Comparison of ENCODE assay signal across 11 cellular contexts in genomic region chr20:3808544-3808943, GRCh38. TPM values are rescaled to one million over a fixed set of nuclear protein-coding genes. Genes with fewer than 3 reads are reported as not detected.
A peak's percentile ranks its signal among the peaks of the same experiment; 100 is the strongest.
DNase-seq lines count a peak whose midpoint lies in the region; FAIRE-seq and TF ChIP-seq lines count a peak whose summit lies in the region.
"Had no signal": no experiment of that assay in that cellular context is flagged by ENCODE, and none has a peak within 500 bp of the region (broad histone marks: within the 10 kb centered on the region; RNA-seq: fewer than 3 reads in every experiment).

No MANE protein-coding gene starts in this region.

- TF ChIP-seq CTCF in type B pancreatic cell (conservative IDR thresholded peaks at IDR 0.05): no peak
- no peak for TF ChIP-seq CTCF in GM10248 (IDR thresholded peaks at IDR 0.05; ENCODE audit: control extremely low read depth, extremely low read depth, low read depth, missing control alignments)

- CTCF ChIA-PET in GM10248 (lab: Yijun Ruan, JAX): no interaction called here

- DNase-seq in T-helper 2 cell treated with Interferon-gamma antibody and Interleukin-4, amounts not matched to agents 5 μg/mL and 100 μg/mL, for 36 hours (ENCODE audit: low spot score): no peak
- DNase-seq in T-helper 2 cell (no peak), type B pancreatic cell (ENCODE audit: extremely low spot score, unreplicated experiment) (no peak), GM12891 (ENCODE audit: insufficient read length, low spot score) (no peak), GM10248 (ENCODE audit: extremely low spot score) (no peak), 8988T (no peak)
- DNase-seq: glutamatergic neuron had no signal

- peak overlapping the region; percentile 31 for H3K27ac Mint-ChIP-seq in T-helper 2 cell treated with Interferon-gamma antibody and Interleukin-4, amounts not matched to agents 5 μg/mL and 100 μg/mL, for 36 hours
- peak overlapping the region; percentile 84 for H3K27ac Mint-ChIP-seq in dendritic cell treated with granulocyte-macrophage colony-stimulating factor and Interleukin-4, amounts not matched to agents 40 ng/mL and 50 ng/mL, for 4 days
- H3K27ac Mint-ChIP-seq in type B pancreatic cell: peak overlapping the region; percentile 79
- H3K27ac Mint-ChIP-seq: T-helper 1 cell treated with Interleukin-12 subunit alpha and Interleukin-12 subunit beta and Interleukin-4 antibody, amounts not matched to agents 30 μg/mL and 1 μg/mL, for 36 hours had no signal

- peaks cover 52% of the 10 kb centered on the region for H3K36me3 Mint-ChIP-seq in T-helper 2 cell treated with Interferon-gamma antibody and Interleukin-4, amounts not matched to agents 5 μg/mL and 100 μg/mL, for 36 hours (ENCODE audit: low read depth)
- H3K36me3 Mint-ChIP-seq in dendritic cell treated with granulocyte-macrophage colony-stimulating factor and Interleukin-4, amounts not matched to agents 40 ng/mL and 50 ng/mL, for 4 days (ENCODE audit: low read depth): peaks cover 35% of the 10 kb centered on the region
- H3K36me3 Mint-ChIP-seq in type B pancreatic cell: peaks cover 15% of the 10 kb centered on the region

- peaks cover 9 to 17% of the 10 kb centered on the region in 2 donors for H3K36me3 ChIP-seq in muscle layer of duodenum (ENCODE audit: control insufficient read depth in 1 of 2, insufficient read depth in 2 of 2, low read length in 2 of 2)

- H3K9me3 ChIP-seq in muscle layer of duodenum (ENCODE audit: control insufficient read depth in 1 of 2, low read length in 2 of 2): no peaks in the 10 kb centered on the region

- H3K27me3 Mint-ChIP-seq in T-helper 2 cell treated with Interferon-gamma antibody and Interleukin-4, amounts not matched to agents 5 μg/mL and 100 μg/mL, for 36 hours (ENCODE audit: low read depth): no peaks in the 10 kb centered on the region
- H3K27me3 Mint-ChIP-seq in dendritic cell treated with granulocyte-macrophage colony-stimulating factor and Interleukin-4, amounts not matched to agents 40 ng/mL and 50 ng/mL, for 4 days: no peaks in the 10 kb centered on the region
- no peaks in the 10 kb centered on the region for H3K27me3 Mint-ChIP-seq in type B pancreatic cell

- no peak overlapping the region for H3K4me3 Mint-ChIP-seq in T-helper 2 cell treated with Interferon-gamma antibody and Interleukin-4, amounts not matched to agents 5 μg/mL and 100 μg/mL, for 36 hours
- peak overlapping the region; percentile 66 for H3K4me3 Mint-ChIP-seq in dendritic cell treated with granulocyte-macrophage colony-stimulating factor and Interleukin-4, amounts not matched to agents 40 ng/mL and 50 ng/mL, for 4 days
- H3K4me3 Mint-ChIP-seq in type B pancreatic cell: no peak overlapping the region
- H3K4me3 Mint-ChIP-seq: neural crest cell; T-helper 1 cell treated with Interleukin-12 subunit alpha and Interleukin-12 subunit beta and Interleukin-4 antibody, amounts not matched to agents 30 μg/mL and 1 μg/mL, for 36 hours had no signal

- no peak for FAIRE-seq in GM12891 (lab: Jason Lieb, UNC)

- H3K4me3 ChIP-seq in muscle layer of duodenum (ENCODE audit: low read depth in 1 of 2, low read length in 2 of 2): peak overlapping the region; percentile 31 to 38

- no peaks in the 10 kb centered on the region for H3K27me3 ChIP-seq in muscle layer of duodenum (ENCODE audit: low read depth, low read length)

- peak overlapping the region; percentile 96 for H3K27ac ChIP-seq in muscle layer of duodenum (ENCODE audit: low read length)

- POLR2A ChIA-PET in GM10248 (lab: Yijun Ruan, JAX): no interaction called here

- peaks cover 26 to 50% of the 10 kb centered on the region in 2 donors for H3K4me1 ChIP-seq in muscle layer of duodenum (ENCODE audit: control insufficient read depth in 1 of 2, insufficient read depth in 2 of 2, low read length in 2 of 2)

- no peak for TF ChIP-seq POLR2A in GM12891 (IDR thresholded peaks at IDR 0.05; ENCODE audit: low read depth, low read length)

- H3K9me3 Mint-ChIP-seq in T-helper 2 cell treated with Interferon-gamma antibody and Interleukin-4, amounts not matched to agents 5 μg/mL and 100 μg/mL, for 36 hours: no peaks in the 10 kb centered on the region
- no peaks in the 10 kb centered on the region for H3K9me3 Mint-ChIP-seq in dendritic cell treated with granulocyte-macrophage colony-stimulating factor and Interleukin-4, amounts not matched to agents 40 ng/mL and 50 ng/mL, for 4 days
- H3K9me3 Mint-ChIP-seq in type B pancreatic cell: no peaks in the 10 kb centered on the region
- H3K9me3 Mint-ChIP-seq: neural crest cell; T-helper 1 cell treated with Interleukin-12 subunit alpha and Interleukin-12 subunit beta and Interleukin-4 antibody, amounts not matched to agents 30 μg/mL and 1 μg/mL, for 36 hours had no signal

- intact Hi-C loops in dendritic cell treated with granulocyte-macrophage colony-stimulating factor and Interleukin-4, amounts not matched to agents 40 ng/mL and 50 ng/mL, for 4 days (cut with micrococcal nuclease): no loop called here

- peaks cover 64% of the 10 kb centered on the region for H3K4me1 Mint-ChIP-seq in T-helper 2 cell treated with Interferon-gamma antibody and Interleukin-4, amounts not matched to agents 5 μg/mL and 100 μg/mL, for 36 hours (ENCODE audit: low read depth)
- peaks cover 85% of the 10 kb centered on the region for H3K4me1 Mint-ChIP-seq in dendritic cell treated with granulocyte-macrophage colony-stimulating factor and Interleukin-4, amounts not matched to agents 40 ng/mL and 50 ng/mL, for 4 days (ENCODE audit: low read depth)
- peaks cover 42% of the 10 kb centered on the region for H3K4me1 Mint-ChIP-seq in type B pancreatic cell (ENCODE audit: unreplicated experiment)

TF ChIP-seq in GM12891, 5 proteins besides CTCF, POLR2A, EP300 and RAD21:
- no peak for TF ChIP-seq SPI1 (IDR thresholded peaks at IDR 0.05; ENCODE audit: low read depth, low read length)
- TF ChIP-seq PAX5 (IDR thresholded peaks at IDR 0.05; ENCODE audit: insufficient read depth, low read length, severe bottlenecking): no peak
- TF ChIP-seq POU2F2 (IDR thresholded peaks at IDR 0.05; ENCODE audit: low read depth, low read length): no peak
- no peak for TF ChIP-seq TAF1 (IDR thresholded peaks at IDR 0.05; ENCODE audit: low read depth, low read length)
- TF ChIP-seq POLR2AphosphoS5 (IDR thresholded peaks at IDR 0.05; ENCODE audit: low read depth, low read length): no peak

RNA-seq across cellular contexts. Expression of gene AP5S1, which starts 11.8 kb away (rescaled TPM):
- 10.4 and 11.1 TPM in 2 replicates for total RNA-seq in type B pancreatic cell (ENCODE audit: low replicate concordance)
- polyA plus RNA-seq in GM12891 (2012; ENCODE audit: low read depth, missing spikeins): 6.9 TPM

RNA-seq across cellular contexts. Expression of gene CDC25B, which starts 12.4 kb away (rescaled TPM):
- 34.8 and 51.1 TPM in 2 replicates for total RNA-seq in type B pancreatic cell (ENCODE audit: low replicate concordance)
- polyA plus RNA-seq in GM12891 (2012; ENCODE audit: low read depth, missing spikeins): 20.1 TPM

RNA-seq across cellular contexts. Expression of gene CENPB, which starts 22.0 kb away (rescaled TPM):
- 63.2 and 68.7 TPM in 2 replicates for total RNA-seq in type B pancreatic cell (ENCODE audit: low replicate concordance)
- polyA plus RNA-seq in GM12891 (2012; ENCODE audit: low read depth, missing spikeins): 26.5 TPM

RNA-seq across cellular contexts. Expression of gene SPEF1, which starts 27.3 kb away (rescaled TPM):
- total RNA-seq in type B pancreatic cell (ENCODE audit: low replicate concordance): 0.55 and 3.0 TPM in 2 replicates
- polyA plus RNA-seq in GM12891 (2012; ENCODE audit: low read depth, missing spikeins): 0.05 TPM

RNA-seq across cellular contexts. Expression of gene MAVS, which starts 38.1 kb away (rescaled TPM):
- total RNA-seq in type B pancreatic cell (ENCODE audit: low replicate concordance): 44.5 and 52.2 TPM in 2 replicates
- polyA plus RNA-seq in GM12891 (2012; ENCODE audit: low read depth, missing spikeins): 7.8 TPM

Comparison
In these comparisons a context has a peak if more than half of its experiments do, and no peak if none do; other contexts are left out.
1. H3K27ac Mint-ChIP-seq: peak in every context shown above with its lines; median percentile 84 in dendritic cell treated with granulocyte-macrophage colony-stimulating factor and Interleukin-4, amounts not matched to agents 40 ng/mL and 50 ng/mL, for 4 days; 79 in type B pancreatic cell; 31 in T-helper 2 cell treated with Interferon-gamma antibody and Interleukin-4, amounts not matched to agents 5 μg/mL and 100 μg/mL, for 36 hours.